ENCODE assay signal across 1 cellular context in the genomic region with DNA sequence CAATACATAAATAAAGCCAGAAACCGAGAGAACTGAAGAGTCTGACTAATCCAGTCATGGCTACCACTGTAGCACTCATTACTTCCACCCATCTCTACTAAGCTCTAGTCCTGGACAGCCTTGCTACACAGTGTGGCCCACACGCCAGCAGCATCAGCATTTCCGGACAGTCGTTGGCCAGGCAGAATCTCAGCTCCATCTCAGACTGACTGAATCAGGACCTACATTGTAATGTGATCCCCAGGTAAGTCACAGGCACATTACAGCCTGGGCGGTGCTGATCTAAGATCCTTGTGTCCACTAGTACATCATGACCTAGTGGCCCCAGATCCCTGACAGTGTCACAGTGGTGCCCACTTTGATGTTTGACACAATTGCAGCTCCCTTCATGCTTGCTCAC.
TF ChIP-seq lines count a peak whose summit lies in the region.

No MANE protein-coding gene starts in this region.

TF ChIP-seq in IMR-90, 13 proteins besides CTCF, POLR2A, EP300 and RAD21 (continued from another document):
- TF ChIP-seq, protein P1, sequence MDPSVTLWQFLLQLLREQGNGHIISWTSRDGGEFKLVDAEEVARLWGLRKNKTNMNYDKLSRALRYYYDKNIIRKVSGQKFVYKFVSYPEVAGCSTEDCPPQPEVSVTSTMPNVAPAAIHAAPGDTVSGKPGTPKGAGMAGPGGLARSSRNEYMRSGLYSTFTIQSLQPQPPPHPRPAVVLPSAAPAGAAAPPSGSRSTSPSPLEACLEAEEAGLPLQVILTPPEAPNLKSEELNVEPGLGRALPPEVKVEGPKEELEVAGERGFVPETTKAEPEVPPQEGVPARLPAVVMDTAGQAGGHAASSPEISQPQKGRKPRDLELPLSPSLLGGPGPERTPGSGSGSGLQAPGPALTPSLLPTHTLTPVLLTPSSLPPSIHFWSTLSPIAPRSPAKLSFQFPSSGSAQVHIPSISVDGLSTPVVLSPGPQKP (IDR thresholded peaks at IDR 0.05; ENCODE audit: borderline replicate concordance, low read depth, low read length), result no peak
- TF ChIP-seq MXI1 (IDR thresholded peaks at IDR 0.05; ENCODE audit: borderline replicate concordance, low read depth, low read length) (no peak), NFE2L2 (IDR thresholded peaks at IDR 0.05; ENCODE audit: low read depth, low read length) (no peak), MAZ (IDR thresholded peaks at IDR 0.05; ENCODE audit: borderline replicate concordance, low read depth, low read length) (no peak)
TF ChIP-seq in IMR-90: peak in this region for 0.
